ENCODE assay signal across 1 cellular context in genomic region chr1:156096640-156097391, GRCh38.
A peak's percentile ranks its signal among the peaks of the same experiment; 100 is the strongest.
TF ChIP-seq lines count a peak whose summit lies in the region.

No MANE protein-coding gene starts in this region.

TF ChIP-seq in HEK293, 187 proteins besides CTCF, POLR2A, EP300 and RAD21 (continued from another document and continues in another):
- TF ChIP-seq, protein P1, sequence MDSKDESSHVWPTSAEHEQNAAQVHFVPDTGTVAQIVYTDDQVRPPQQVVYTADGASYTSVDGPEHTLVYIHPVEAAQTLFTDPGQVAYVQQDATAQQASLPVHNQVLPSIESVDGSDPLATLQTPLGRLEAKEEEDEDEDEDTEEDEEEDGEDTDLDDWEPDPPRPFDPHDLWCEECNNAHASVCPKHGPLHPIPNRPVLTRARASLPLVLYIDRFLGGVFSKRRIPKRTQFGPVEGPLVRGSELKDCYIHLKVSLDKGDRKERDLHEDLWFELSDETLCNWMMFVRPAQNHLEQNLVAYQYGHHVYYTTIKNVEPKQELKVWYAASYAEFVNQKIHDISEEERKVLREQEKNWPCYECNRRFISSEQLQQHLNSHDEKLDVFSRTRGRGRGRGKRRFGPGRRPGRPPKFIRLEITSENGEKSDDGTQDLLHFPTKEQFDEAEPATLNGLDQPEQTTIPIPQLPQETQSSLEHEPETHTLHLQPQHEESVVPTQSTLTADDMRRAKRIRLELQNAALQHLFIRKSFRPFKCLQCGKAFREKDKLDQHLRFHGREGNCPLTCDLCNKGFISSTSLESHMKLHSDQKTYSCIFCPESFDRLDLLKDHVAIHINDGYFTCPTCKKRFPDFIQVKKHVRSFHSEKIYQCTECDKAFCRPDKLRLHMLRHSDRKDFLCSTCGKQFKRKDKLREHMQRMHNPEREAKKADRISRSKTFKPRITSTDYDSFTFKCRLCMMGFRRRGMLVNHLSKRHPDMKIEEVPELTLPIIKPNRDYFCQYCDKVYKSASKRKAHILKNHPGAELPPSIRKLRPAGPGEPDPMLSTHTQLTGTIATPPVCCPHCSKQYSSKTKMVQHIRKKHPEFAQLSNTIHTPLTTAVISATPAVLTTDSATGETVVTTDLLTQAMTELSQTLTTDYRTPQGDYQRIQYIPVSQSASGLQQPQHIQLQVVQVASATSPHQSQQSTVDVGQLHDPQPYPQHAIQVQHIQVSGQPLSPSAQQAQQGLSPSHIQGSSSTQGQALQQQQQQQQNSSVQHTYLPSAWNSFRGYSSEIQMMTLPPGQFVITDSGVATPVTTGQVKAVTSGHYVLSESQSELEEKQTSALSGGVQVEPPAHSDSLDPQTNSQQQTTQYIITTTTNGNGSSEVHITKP (tag by site-specific recombination; IDR thresholded peaks at IDR 0.05) = peak; percentile 57; the same call in 1 of the 2 replicates
- TF ChIP-seq ZNF140 (tag by site-specific recombination; IDR thresholded peaks at IDR 0.05) = no peak
- TF ChIP-seq ZNF792 (tag by site-specific recombination; IDR thresholded peaks at IDR 0.05) = no peak
- no peak for TF ChIP-seq ZNF146 (tag by site-specific recombination; IDR thresholded peaks at IDR 0.05)
- no peak for TF ChIP-seq ZNF311 (tag by site-specific recombination; IDR thresholded peaks at IDR 0.05; ENCODE audit: borderline replicate concordance)
- TF ChIP-seq ZNF157 (tag by site-specific recombination; IDR thresholded peaks at IDR 0.05) = no peak
- TF ChIP-seq ZNF600 (tag by site-specific recombination; IDR thresholded peaks at IDR 0.05) = no peak
- TF ChIP-seq ZNF473 (tag by site-specific recombination; IDR thresholded peaks at IDR 0.05) = no peak
- TF ChIP-seq ZNF416 (tag by site-specific recombination; IDR thresholded peaks at IDR 0.05) = no peak
- TF ChIP-seq, protein P2, sequence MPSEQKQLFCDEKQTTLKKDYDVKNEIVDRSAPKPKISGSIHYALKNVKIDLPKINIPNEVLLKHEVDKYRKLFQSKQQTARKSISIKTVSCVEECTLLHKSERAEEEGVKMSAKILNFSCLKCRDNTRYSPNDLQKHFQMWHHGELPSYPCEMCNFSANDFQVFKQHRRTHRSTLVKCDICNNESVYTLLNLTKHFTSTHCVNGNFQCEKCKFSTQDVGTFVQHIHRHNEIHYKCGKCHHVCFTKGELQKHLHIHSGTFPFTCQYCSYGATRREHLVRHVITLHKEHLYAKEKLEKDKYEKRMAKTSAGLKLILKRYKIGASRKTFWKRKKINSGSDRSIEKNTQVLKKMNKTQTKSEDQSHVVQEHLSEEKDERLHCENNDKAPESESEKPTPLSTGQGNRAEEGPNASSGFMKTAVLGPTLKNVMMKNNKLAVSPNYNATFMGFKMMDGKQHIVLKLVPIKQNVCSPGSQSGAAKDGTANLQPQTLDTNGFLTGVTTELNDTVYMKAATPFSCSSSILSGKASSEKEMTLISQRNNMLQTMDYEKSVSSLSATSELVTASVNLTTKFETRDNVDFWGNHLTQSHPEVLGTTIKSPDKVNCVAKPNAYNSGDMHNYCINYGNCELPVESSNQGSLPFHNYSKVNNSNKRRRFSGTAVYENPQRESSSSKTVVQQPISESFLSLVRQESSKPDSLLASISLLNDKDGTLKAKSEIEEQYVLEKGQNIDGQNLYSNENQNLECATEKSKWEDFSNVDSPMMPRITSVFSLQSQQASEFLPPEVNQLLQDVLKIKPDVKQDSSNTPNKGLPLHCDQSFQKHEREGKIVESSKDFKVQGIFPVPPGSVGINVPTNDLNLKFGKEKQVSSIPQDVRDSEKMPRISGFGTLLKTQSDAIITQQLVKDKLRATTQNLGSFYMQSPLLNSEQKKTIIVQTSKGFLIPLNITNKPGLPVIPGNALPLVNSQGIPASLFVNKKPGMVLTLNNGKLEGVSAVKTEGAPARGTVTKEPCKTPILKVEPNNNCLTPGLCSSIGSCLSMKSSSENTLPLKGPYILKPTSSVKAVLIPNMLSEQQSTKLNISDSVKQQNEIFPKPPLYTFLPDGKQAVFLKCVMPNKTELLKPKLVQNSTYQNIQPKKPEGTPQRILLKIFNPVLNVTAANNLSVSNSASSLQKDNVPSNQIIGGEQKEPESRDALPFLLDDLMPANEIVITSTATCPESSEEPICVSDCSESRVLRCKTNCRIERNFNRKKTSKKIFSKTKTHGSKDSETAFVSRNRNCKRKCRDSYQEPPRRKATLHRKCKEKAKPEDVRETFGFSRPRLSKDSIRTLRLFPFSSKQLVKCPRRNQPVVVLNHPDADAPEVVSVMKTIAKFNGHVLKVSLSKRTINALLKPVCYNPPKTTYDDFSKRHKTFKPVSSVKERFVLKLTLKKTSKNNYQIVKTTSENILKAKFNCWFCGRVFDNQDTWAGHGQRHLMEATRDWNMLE (tag by site-specific recombination; conservative IDR thresholded peaks at IDR 0.05; ENCODE audit: low read depth) = no peak
- no peak for TF ChIP-seq PRDM1 (tag by site-specific recombination; IDR thresholded peaks at IDR 0.05)
- TF ChIP-seq YY2 (tag by site-specific recombination; IDR thresholded peaks at IDR 0.05) = no peak
- no peak for TF ChIP-seq KLF10 (tag by site-specific recombination; IDR thresholded peaks at IDR 0.05)
- no peak for TF ChIP-seq ZNF629 (tag by site-specific recombination; IDR thresholded peaks at IDR 0.05)
- TF ChIP-seq REPIN1 (tag by site-specific recombination; IDR thresholded peaks at IDR 0.05; ENCODE audit: low read depth) = no peak
- no peak for TF ChIP-seq ZNF248 (tag by site-specific recombination; IDR thresholded peaks at IDR 0.05)
- peak; percentile 59; the same call in 1 of the 2 replicates for TF ChIP-seq IKZF3 (tag by site-specific recombination; IDR thresholded peaks at IDR 0.05)
- no peak for TF ChIP-seq ZBTB7A (tag by site-specific recombination; IDR thresholded peaks at IDR 0.05; ENCODE audit: low read depth)
- peak; percentile 69; the same call in 1 of the 2 replicates for TF ChIP-seq KLF17 (tag by site-specific recombination; IDR thresholded peaks at IDR 0.05)
- 0 out of 2 replicates have a peak, but pooled peaks have one; percentile 35 for TF ChIP-seq ZFP37 (tag by site-specific recombination; IDR thresholded peaks at IDR 0.05)
- TF ChIP-seq BCL11A (tag by site-specific recombination; IDR thresholded peaks at IDR 0.05; ENCODE audit: low read depth) = no peak
- no peak for TF ChIP-seq ZNF626 (tag by site-specific recombination; IDR thresholded peaks at IDR 0.05)
- 0 out of 2 replicates have a peak, but pooled peaks have one; percentile 14 for TF ChIP-seq KLF8 (tag by site-specific recombination; IDR thresholded peaks at IDR 0.05)
- no peak for TF ChIP-seq ATF2 (tag by site-specific recombination; IDR thresholded peaks at IDR 0.05; ENCODE audit: low read depth)
- TF ChIP-seq, protein P3, sequence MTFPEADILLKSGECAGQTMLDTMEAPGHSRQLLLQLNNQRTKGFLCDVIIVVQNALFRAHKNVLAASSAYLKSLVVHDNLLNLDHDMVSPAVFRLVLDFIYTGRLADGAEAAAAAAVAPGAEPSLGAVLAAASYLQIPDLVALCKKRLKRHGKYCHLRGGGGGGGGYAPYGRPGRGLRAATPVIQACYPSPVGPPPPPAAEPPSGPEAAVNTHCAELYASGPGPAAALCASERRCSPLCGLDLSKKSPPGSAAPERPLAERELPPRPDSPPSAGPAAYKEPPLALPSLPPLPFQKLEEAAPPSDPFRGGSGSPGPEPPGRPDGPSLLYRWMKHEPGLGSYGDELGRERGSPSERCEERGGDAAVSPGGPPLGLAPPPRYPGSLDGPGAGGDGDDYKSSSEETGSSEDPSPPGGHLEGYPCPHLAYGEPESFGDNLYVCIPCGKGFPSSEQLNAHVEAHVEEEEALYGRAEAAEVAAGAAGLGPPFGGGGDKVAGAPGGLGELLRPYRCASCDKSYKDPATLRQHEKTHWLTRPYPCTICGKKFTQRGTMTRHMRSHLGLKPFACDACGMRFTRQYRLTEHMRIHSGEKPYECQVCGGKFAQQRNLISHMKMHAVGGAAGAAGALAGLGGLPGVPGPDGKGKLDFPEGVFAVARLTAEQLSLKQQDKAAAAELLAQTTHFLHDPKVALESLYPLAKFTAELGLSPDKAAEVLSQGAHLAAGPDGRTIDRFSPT (tag by site-specific recombination; IDR thresholded peaks at IDR 0.05) = peak; percentile 34; the same call in 1 of the 2 replicates
- peak; percentile 48; the same call in 1 of the 2 replicates for TF ChIP-seq PATZ1 (tag by site-specific recombination; IDR thresholded peaks at IDR 0.05)
- no peak for TF ChIP-seq ZNF501 (tag by site-specific recombination; IDR thresholded peaks at IDR 0.05)
- peak; percentile 60 for TF ChIP-seq WT1 (tag by site-specific recombination; IDR thresholded peaks at IDR 0.05)
- no peak for TF ChIP-seq ZNF266 (tag by site-specific recombination; IDR thresholded peaks at IDR 0.05; ENCODE audit: low read depth)
- TF ChIP-seq ZNF391 (tag by site-specific recombination; IDR thresholded peaks at IDR 0.05; ENCODE audit: borderline replicate concordance, low read depth) = peak; percentile 56; the same call in 1 of the 2 replicates
- TF ChIP-seq, protein P4, sequence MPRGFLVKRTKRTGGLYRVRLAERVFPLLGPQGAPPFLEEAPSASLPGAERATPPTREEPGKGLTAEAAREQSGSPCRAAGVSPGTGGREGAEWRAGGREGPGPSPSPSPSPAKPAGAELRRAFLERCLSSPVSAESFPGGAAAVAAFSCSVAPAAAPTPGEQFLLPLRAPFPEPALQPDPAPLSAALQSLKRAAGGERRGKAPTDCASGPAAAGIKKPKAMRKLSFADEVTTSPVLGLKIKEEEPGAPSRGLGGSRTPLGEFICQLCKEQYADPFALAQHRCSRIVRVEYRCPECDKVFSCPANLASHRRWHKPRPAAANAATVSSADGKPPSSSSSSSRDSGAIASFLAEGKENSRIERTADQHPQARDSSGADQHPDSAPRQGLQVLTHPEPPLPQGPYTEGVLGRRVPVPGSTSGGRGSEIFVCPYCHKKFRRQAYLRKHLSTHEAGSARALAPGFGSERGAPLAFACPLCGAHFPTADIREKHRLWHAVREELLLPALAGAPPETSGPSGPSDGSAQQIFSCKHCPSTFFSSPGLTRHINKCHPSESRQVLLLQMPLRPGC (tag by site-specific recombination; IDR thresholded peaks at IDR 0.05) = no peak
- no peak for TF ChIP-seq ZNF561 (tag by site-specific recombination; IDR thresholded peaks at IDR 0.05; ENCODE audit: borderline replicate concordance)
- no peak for TF ChIP-seq ZSCAN23 (tag by site-specific recombination; IDR thresholded peaks at IDR 0.05)
- TF ChIP-seq YY1 (tag by site-specific recombination; IDR thresholded peaks at IDR 0.05) = no peak
- no peak for TF ChIP-seq ZBTB11 (tag by site-specific recombination; conservative IDR thresholded peaks at IDR 0.05; ENCODE audit: low read depth)
- TF ChIP-seq ZNF37A (tag by site-specific recombination; IDR thresholded peaks at IDR 0.05) = no peak
- TF ChIP-seq ZNF341 (tag by site-specific recombination; IDR thresholded peaks at IDR 0.05; ENCODE audit: low read depth) = no peak
- no peak for TF ChIP-seq ZNF670 (tag by site-specific recombination; IDR thresholded peaks at IDR 0.05; ENCODE audit: low read depth)
